Comparison of ENCODE assay signal across 1 cellular context in the genomic region with DNA sequence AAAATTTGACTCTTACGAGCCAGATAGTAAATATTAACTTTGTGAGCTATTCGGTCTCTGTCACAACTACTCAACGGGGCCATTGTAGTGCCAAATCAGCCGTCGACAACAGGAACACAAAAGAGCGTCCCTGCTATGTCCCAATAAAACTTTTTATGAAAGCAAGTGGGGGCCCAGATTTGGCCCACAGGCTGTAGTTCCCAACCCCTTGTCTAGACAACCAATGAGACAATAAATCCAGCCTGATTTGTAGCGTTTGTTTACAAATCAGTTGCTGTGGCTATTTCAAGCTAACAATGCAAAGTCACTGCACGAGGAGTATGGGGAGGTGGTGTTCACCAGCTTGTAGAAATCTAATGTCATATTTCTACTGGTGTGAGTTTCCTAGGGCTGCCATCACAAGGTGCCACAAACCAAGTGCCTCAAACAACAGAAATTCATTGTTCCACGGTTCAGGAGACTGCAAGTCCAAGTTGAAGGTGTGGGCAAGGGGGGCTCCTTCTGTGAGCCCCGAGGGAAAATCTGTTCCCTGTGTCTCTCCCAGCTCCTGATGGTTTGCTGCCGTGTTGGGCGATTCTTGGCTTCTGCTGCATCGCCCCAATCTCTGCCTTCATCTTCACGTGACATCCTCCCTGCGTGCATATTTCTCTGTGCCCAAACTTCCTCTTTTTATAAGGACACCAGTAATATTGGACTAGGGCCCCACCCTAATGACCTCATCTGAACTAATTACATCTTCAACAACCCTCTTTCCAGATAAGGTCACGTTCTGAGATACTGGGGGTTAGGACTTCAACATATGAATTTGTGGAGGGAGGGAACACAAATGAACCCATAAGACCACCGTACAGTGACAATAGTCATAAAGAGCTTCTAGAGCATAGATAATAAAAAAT.
TF ChIP-seq lines count a peak whose summit lies in the region.

No MANE protein-coding gene starts in this region.

TF ChIP-seq in K562, 482 proteins besides CTCF, POLR2A, EP300 and RAD21 (continued from another document and continues in another):
- TF ChIP-seq, protein P1, sequence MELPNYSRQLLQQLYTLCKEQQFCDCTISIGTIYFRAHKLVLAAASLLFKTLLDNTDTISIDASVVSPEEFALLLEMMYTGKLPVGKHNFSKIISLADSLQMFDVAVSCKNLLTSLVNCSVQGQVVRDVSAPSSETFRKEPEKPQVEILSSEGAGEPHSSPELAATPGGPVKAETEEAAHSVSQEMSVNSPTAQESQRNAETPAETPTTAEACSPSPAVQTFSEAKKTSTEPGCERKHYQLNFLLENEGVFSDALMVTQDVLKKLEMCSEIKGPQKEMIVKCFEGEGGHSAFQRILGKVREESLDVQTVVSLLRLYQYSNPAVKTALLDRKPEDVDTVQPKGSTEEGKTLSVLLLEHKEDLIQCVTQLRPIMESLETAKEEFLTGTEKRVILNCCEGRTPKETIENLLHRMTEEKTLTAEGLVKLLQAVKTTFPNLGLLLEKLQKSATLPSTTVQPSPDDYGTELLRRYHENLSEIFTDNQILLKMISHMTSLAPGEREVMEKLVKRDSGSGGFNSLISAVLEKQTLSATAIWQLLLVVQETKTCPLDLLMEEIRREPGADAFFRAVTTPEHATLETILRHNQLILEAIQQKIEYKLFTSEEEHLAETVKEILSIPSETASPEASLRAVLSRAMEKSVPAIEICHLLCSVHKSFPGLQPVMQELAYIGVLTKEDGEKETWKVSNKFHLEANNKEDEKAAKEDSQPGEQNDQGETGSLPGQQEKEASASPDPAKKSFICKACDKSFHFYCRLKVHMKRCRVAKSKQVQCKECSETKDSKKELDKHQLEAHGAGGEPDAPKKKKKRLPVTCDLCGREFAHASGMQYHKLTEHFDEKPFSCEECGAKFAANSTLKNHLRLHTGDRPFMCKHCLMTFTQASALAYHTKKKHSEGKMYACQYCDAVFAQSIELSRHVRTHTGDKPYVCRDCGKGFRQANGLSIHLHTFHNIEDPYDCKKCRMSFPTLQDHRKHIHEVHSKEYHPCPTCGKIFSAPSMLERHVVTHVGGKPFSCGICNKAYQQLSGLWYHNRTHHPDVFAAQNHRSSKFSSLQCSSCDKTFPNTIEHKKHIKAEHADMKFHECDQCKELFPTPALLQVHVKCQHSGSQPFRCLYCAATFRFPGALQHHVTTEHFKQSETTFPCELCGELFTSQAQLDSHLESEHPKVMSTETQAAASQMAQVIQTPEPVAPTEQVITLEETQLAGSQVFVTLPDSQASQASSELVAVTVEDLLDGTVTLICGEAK (IDR thresholded peaks at IDR 0.05): no peak
- TF ChIP-seq, protein P1 (CRISPR knock-in tag; IDR thresholded peaks at IDR 0.05): no peak
- TF ChIP-seq POLR2H (tag; IDR thresholded peaks at IDR 0.05; ENCODE audit: low read depth): no peak
- TF ChIP-seq MCM7 (IDR thresholded peaks at IDR 0.05): no peak; a peak in 1 of 4 replicates
- TF ChIP-seq STAT5A (IDR thresholded peaks at IDR 0.05; ENCODE audit: borderline replicate concordance, low read length): no peak
- TF ChIP-seq NCOA2 (IDR thresholded peaks at IDR 0.05; ENCODE audit: partially characterized antibody in 2 of 2): no peak
- TF ChIP-seq, protein P2, sequence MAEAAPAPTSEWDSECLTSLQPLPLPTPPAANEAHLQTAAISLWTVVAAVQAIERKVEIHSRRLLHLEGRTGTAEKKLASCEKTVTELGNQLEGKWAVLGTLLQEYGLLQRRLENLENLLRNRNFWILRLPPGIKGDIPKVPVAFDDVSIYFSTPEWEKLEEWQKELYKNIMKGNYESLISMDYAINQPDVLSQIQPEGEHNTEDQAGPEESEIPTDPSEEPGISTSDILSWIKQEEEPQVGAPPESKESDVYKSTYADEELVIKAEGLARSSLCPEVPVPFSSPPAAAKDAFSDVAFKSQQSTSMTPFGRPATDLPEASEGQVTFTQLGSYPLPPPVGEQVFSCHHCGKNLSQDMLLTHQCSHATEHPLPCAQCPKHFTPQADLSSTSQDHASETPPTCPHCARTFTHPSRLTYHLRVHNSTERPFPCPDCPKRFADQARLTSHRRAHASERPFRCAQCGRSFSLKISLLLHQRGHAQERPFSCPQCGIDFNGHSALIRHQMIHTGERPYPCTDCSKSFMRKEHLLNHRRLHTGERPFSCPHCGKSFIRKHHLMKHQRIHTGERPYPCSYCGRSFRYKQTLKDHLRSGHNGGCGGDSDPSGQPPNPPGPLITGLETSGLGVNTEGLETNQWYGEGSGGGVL (CRISPR knock-in tag; IDR thresholded peaks at IDR 0.05): no peak
- TF ChIP-seq CREBBP (IDR thresholded peaks at IDR 0.05; ENCODE audit: low read depth, low read length): no peak
- TF ChIP-seq, protein P3, sequence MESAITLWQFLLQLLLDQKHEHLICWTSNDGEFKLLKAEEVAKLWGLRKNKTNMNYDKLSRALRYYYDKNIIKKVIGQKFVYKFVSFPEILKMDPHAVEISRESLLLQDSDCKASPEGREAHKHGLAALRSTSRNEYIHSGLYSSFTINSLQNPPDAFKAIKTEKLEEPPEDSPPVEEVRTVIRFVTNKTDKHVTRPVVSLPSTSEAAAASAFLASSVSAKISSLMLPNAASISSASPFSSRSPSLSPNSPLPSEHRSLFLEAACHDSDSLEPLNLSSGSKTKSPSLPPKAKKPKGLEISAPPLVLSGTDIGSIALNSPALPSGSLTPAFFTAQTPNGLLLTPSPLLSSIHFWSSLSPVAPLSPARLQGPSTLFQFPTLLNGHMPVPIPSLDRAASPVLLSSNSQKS (CRISPR knock-in tag; IDR thresholded peaks at IDR 0.05): no peak
- TF ChIP-seq ZEB2 (IDR thresholded peaks at IDR 0.05): peak; percentile 76
- TF ChIP-seq NELFE (IDR thresholded peaks at IDR 0.05; ENCODE audit: insufficient read depth, insufficient read length): no peak
- TF ChIP-seq FOXJ3 (CRISPR knock-in tag; IDR thresholded peaks at IDR 0.05): no peak
- TF ChIP-seq HDAC6 (IDR thresholded peaks at IDR 0.05; ENCODE audit: low read depth, low read length): no peak
- TF ChIP-seq, protein P4, sequence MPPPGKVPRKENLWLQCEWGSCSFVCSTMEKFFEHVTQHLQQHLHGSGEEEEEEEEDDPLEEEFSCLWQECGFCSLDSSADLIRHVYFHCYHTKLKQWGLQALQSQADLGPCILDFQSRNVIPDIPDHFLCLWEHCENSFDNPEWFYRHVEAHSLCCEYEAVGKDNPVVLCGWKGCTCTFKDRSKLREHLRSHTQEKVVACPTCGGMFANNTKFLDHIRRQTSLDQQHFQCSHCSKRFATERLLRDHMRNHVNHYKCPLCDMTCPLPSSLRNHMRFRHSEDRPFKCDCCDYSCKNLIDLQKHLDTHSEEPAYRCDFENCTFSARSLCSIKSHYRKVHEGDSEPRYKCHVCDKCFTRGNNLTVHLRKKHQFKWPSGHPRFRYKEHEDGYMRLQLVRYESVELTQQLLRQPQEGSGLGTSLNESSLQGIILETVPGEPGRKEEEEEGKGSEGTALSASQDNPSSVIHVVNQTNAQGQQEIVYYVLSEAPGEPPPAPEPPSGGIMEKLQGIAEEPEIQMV (tag; conservative IDR thresholded peaks at IDR 0.05; ENCODE audit: low read depth): no peak
- TF ChIP-seq HOXB6 (CRISPR knock-in tag; IDR thresholded peaks at IDR 0.05; ENCODE audit: borderline replicate concordance): no peak
- TF ChIP-seq, protein P5, sequence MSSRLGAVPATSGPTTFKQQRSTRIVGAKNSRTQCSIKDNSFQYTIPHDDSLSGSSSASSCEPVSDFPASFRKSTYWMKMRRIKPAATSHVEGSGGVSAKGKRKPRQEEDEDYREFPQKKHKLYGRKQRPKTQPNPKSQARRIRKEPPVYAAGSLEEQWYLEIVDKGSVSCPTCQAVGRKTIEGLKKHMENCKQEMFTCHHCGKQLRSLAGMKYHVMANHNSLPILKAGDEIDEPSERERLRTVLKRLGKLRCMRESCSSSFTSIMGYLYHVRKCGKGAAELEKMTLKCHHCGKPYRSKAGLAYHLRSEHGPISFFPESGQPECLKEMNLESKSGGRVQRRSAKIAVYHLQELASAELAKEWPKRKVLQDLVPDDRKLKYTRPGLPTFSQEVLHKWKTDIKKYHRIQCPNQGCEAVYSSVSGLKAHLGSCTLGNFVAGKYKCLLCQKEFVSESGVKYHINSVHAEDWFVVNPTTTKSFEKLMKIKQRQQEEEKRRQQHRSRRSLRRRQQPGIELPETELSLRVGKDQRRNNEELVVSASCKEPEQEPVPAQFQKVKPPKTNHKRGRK (tag; IDR thresholded peaks at IDR 0.05): no peak
- no peak for TF ChIP-seq SNRNP70 (optimal IDR thresholded peaks at IDR 0.05; ENCODE audit: low read depth, low read length)
- TF ChIP-seq RBBP5 (IDR thresholded peaks at IDR 0.05; ENCODE audit: borderline replicate concordance, insufficient read depth, low read length, poor library complexity, severe bottlenecking): no peak
- TF ChIP-seq, protein P6, sequence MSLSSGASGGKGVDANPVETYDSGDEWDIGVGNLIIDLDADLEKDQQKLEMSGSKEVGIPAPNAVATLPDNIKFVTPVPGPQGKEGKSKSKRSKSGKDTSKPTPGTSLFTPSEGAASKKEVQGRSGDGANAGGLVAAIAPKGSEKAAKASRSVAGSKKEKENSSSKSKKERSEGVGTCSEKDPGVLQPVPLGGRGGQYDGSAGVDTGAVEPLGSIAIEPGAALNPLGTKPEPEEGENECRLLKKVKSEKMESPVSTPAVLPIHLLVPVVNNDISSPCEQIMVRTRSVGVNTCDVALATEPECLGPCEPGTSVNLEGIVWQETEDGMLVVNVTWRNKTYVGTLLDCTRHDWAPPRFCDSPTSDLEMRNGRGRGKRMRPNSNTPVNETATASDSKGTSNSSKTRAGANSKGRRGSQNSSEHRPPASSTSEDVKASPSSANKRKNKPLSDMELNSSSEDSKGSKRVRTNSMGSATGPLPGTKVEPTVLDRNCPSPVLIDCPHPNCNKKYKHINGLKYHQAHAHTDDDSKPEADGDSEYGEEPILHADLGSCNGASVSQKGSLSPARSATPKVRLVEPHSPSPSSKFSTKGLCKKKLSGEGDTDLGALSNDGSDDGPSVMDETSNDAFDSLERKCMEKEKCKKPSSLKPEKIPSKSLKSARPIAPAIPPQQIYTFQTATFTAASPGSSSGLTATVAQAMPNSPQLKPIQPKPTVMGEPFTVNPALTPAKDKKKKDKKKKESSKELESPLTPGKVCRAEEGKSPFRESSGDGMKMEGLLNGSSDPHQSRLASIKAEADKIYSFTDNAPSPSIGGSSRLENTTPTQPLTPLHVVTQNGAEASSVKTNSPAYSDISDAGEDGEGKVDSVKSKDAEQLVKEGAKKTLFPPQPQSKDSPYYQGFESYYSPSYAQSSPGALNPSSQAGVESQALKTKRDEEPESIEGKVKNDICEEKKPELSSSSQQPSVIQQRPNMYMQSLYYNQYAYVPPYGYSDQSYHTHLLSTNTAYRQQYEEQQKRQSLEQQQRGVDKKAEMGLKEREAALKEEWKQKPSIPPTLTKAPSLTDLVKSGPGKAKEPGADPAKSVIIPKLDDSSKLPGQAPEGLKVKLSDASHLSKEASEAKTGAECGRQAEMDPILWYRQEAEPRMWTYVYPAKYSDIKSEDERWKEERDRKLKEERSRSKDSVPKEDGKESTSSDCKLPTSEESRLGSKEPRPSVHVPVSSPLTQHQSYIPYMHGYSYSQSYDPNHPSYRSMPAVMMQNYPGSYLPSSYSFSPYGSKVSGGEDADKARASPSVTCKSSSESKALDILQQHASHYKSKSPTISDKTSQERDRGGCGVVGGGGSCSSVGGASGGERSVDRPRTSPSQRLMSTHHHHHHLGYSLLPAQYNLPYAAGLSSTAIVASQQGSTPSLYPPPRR (CRISPR knock-in tag; IDR thresholded peaks at IDR 0.05; ENCODE audit: borderline replicate concordance): no peak
- TF ChIP-seq OTX1 (CRISPR knock-in tag; IDR thresholded peaks at IDR 0.05): 0 out of 2 replicates have a peak, but pooled peaks have one; percentile 48
- no peak for TF ChIP-seq ZNF212 (CRISPR knock-in tag; IDR thresholded peaks at IDR 0.05)
- no peak for TF ChIP-seq ZNF717 (CRISPR knock-in tag; IDR thresholded peaks at IDR 0.05)
- no peak; the same call in 1 of the 2 replicates for TF ChIP-seq GABPA (tag; conservative IDR thresholded peaks at IDR 0.05; ENCODE audit: low read depth)
- no peak for TF ChIP-seq ZNF644 (tag; IDR thresholded peaks at IDR 0.05; ENCODE audit: low read depth)
- TF ChIP-seq, protein P7, sequence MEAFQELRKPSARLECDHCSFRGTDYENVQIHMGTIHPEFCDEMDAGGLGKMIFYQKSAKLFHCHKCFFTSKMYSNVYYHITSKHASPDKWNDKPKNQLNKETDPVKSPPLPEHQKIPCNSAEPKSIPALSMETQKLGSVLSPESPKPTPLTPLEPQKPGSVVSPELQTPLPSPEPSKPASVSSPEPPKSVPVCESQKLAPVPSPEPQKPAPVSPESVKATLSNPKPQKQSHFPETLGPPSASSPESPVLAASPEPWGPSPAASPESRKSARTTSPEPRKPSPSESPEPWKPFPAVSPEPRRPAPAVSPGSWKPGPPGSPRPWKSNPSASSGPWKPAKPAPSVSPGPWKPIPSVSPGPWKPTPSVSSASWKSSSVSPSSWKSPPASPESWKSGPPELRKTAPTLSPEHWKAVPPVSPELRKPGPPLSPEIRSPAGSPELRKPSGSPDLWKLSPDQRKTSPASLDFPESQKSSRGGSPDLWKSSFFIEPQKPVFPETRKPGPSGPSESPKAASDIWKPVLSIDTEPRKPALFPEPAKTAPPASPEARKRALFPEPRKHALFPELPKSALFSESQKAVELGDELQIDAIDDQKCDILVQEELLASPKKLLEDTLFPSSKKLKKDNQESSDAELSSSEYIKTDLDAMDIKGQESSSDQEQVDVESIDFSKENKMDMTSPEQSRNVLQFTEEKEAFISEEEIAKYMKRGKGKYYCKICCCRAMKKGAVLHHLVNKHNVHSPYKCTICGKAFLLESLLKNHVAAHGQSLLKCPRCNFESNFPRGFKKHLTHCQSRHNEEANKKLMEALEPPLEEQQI (IDR thresholded peaks at IDR 0.05): peak; percentile 79; the same call in 1 of the 2 replicates
- no peak for TF ChIP-seq SRSF3 (IDR thresholded peaks at IDR 0.05; ENCODE audit: insufficient read depth, low read length)
- 0 out of 4 replicates have a peak, but pooled peaks of 1 of the 2 experiments have one; percentile 23 for TF ChIP-seq ARNT (IDR thresholded peaks at IDR 0.05)
